In genomic region chr2:33144243-33144642, GRCh38 we compare ENCODE assay signal across 12 cellular contexts.
"Had no signal": no experiment of that assay in that cellular context is flagged by ENCODE, and none has a peak within 500 bp of the region (broad histone marks: within the 10 kb centered on the region; RNA-seq: fewer than 3 reads in every experiment).

No MANE protein-coding gene starts in this region.

- H3K9me3 ChIP-seq: uterus had no signal

- H3K9me3 Mint-ChIP-seq: activated naive CD8-positive, alpha-beta T cell treated with anti-CD3 and anti-CD28 coated beads for 36 hours; activated T-cell treated with anti-CD3 and anti-CD28 coated beads, Interleukin-2, amount 50 U/mL, for 4 hours; naive thymus-derived CD8-positive, alpha-beta T cell had no signal

- H3K4me3 Mint-ChIP-seq: activated naive CD8-positive, alpha-beta T cell treated with anti-CD3 and anti-CD28 coated beads for 36 hours; activated T-cell treated with anti-CD3 and anti-CD28 coated beads, Interleukin-2, amount 50 U/mL, for 4 hours; naive thymus-derived CD8-positive, alpha-beta T cell had no signal

- H3K4me3 ChIP-seq: lung, uterus had no signal

- H3K4me1 Mint-ChIP-seq: activated naive CD8-positive, alpha-beta T cell treated with anti-CD3 and anti-CD28 coated beads for 36 hours; naive thymus-derived CD8-positive, alpha-beta T cell had no signal

- H3K36me3 ChIP-seq: uterus had no signal

- H3K27ac Mint-ChIP-seq: activated naive CD8-positive, alpha-beta T cell treated with anti-CD3 and anti-CD28 coated beads for 36 hours; naive thymus-derived CD8-positive, alpha-beta T cell had no signal

- DNase-seq: activated CD4-positive, alpha-beta T cell treated with anti-CD3 and anti-CD28 coated beads for 1 hour; activated CD4-positive, alpha-beta T cell treated with anti-CD3 and anti-CD28 coated beads, Interleukin-2, amount 50 U/mL, for 48 hours; activated effector memory CD4-positive, alpha-beta T cell treated with anti-CD3 and anti-CD28 coated beads, Interleukin-2, amount 50 U/mL, for 16 hours; activated naive CD8-positive, alpha-beta T cell treated with anti-CD3 and anti-CD28 coated beads for 36 hours; activated T-cell treated with anti-CD3 and anti-CD28 coated beads, Interleukin-2, amount 50 U/mL, for 4 hours; naive thymus-derived CD8-positive, alpha-beta T cell; stimulated activated CD4-positive, alpha-beta T cell treated with anti-CD3 and anti-CD28 coated beads, Interleukin-4, amount 100 ng/mL, for 1 hour; stimulated activated CD8-positive, alpha-beta memory T cell treated with anti-CD3 and anti-CD28 coated beads, Interleukin-4, amount 100 ng/mL, for 48 hours; stimulated activated naive CD8-positive, alpha-beta T cell treated with anti-CD3 and anti-CD28 coated beads, Interleukin-15, Interleukin-2, amounts not matched to agents 100 U/mL and 50 U/mL, for 24 hours; T-helper 9 cell; uterus had no signal

- H3K27me3 ChIP-seq: uterus had no signal

- ATAC-seq: activated T-cell treated with anti-CD3 and anti-CD28 coated beads, Interleukin-2, amount 50 U/mL, for 4 hours; naive thymus-derived CD8-positive, alpha-beta T cell; stimulated activated naive CD8-positive, alpha-beta T cell treated with anti-CD3 and anti-CD28 coated beads, Interleukin-15, Interleukin-2, amounts not matched to agents 100 U/mL and 50 U/mL, for 24 hours had no signal

- H3K36me3 Mint-ChIP-seq: activated naive CD8-positive, alpha-beta T cell treated with anti-CD3 and anti-CD28 coated beads for 36 hours; naive thymus-derived CD8-positive, alpha-beta T cell had no signal
